In the genomic region with DNA sequence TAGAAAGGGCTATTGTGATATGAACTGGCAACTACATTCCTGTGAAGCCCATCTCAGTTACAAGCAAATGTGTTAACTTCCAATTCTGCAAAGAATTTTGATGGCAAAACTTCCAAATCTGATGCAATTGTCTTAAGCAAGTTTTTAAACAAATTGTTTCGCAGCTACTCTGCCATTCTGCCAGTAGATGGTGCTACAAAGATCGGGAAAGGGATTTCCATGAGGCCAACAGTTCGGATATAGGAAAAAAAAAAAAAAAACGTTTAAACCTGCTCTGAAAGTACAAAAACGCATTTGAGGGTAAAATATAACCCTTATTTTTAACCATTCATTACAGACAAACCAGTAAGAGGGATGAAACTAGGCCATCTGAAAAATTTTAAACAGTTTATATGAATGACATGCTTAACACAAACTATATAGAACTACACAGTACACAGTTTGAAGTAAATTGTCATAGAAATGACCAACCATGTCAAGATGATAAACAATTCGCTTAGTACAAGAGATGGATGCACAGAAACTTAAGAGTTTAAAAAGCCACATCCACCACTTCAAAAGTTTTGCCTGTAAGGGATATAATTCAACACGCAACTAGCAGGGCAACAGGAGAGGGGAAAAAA, we compare ENCODE assay signal across 9 cellular contexts. TPM values are rescaled to one million over a fixed set of nuclear protein-coding genes. Genes with fewer than 3 reads are reported as not detected.
DNase-seq lines count a peak whose midpoint lies in the region; ATAC-seq and TF ChIP-seq lines count a peak whose summit lies in the region.
"Had no signal": no experiment of that assay in that cellular context is flagged by ENCODE, and none has a peak within 500 bp of the region (broad histone marks: within the 10 kb centered on the region; RNA-seq: fewer than 3 reads in every experiment).

No MANE protein-coding gene starts in this region.

- peak; percentile 62 for TF ChIP-seq CTCF in mucosa of descending colon (IDR thresholded peaks at IDR 0.05)

- H3K27ac ChIP-seq in HUES64 (ENCODE audit: low read depth, low read length): 0 out of 2 replicates have a peak overlapping the region, but pooled peaks have one; percentile 11

- intact Hi-C loops in mucosa of descending colon (cut with DNase I, micrococcal nuclease): no loop called here

- H3K36me3 ChIP-seq in HUES64 (ENCODE audit: insufficient read depth, low read length) (peaks cover 30% of the 10 kb centered on the region; the same call in 1 of the 2 replicates), mucosa of descending colon (ENCODE audit: low read depth) (no peaks in the 10 kb centered on the region)

- H3K9me3 ChIP-seq in HUES64 (ENCODE audit: insufficient read depth, low read depth, low read length) (no peaks in the 10 kb centered on the region), mucosa of descending colon (no peaks in the 10 kb centered on the region)

- no peaks in the 10 kb centered on the region for H3K27me3 ChIP-seq in HUES64 (ENCODE audit: insufficient read depth, low read length)

- peaks cover 22% of the 10 kb centered on the region for H3K4me1 ChIP-seq in HUES64 (ENCODE audit: insufficient read depth, low read length)
- H3K4me1 ChIP-seq in mucosa of descending colon (ENCODE audit: low read depth): peaks cover 22% of the 10 kb centered on the region

- 3% methylated on average over 5 of the region's 7 CpGs for WGBS in HUES64

- H3K4me3 ChIP-seq in HUES64 (ENCODE audit: low read length): peak overlapping the region; percentile 98
- no peak overlapping the region for H3K4me3 ChIP-seq in mucosa of descending colon

- peak overlapping the region; percentile 98 for H3K9ac ChIP-seq in HUES64 (ENCODE audit: low read depth, low read length)

- no peak for ATAC-seq in mucosa of descending colon
- ATAC-seq in HG02588 (IDR thresholded peaks at IDR 0.05; ENCODE audit: unreplicated experiment): no peak
- ATAC-seq: left colon had no signal

- DNase-seq in NCI-H2107 treated with DMSO at 0.1 percent for 48 hours (lab: John Stamatoyannopoulos, UW; ENCODE audit: unreplicated experiment) (peak; percentile 33), NCI-H2107 (lab: John Stamatoyannopoulos, UW) (no peak), RPMI8226 (peak; percentile 49), dermis microvascular lymphatic vessel endothelial cell (ENCODE audit: low read depth in 2 of 2) (peak; percentile 64 to 79), mucosa of descending colon (peak in 1 of 3 donors; percentile 44), NCI-H187 (lab: John Stamatoyannopoulos, UW) (no peak)

RNA-seq across cellular contexts. Expression of a gene that starts 2.2 kb away (rescaled TPM):
- polyA plus RNA-seq in HUES64 (2013, experiment 1 of 2): 62.8 TPM
- polyA plus RNA-seq in HUES64 (2013, experiment 2 of 2): 63.5 TPM
- total RNA-seq in dermis microvascular lymphatic vessel endothelial cell: 13.0 and 18.6 TPM in 2 replicates
- 10 to 100 TPM; 16.9 to 27.9 (median 24.2) TPM for total RNA-seq in mucosa of descending colon

RNA-seq across cellular contexts. Expression of a gene that starts 16.1 kb away (rescaled TPM):
- 3.5 TPM for polyA plus RNA-seq in HUES64 (2013, experiment 1 of 2)
- 6.8 TPM for polyA plus RNA-seq in HUES64 (2013, experiment 2 of 2)
- 19.3 and 50.4 TPM in 2 replicates for total RNA-seq in dermis microvascular lymphatic vessel endothelial cell
- 1 to 10 TPM; 4.2 to 6.7 (median 5.4) TPM for total RNA-seq in mucosa of descending colon

Comparison
In these comparisons a context has a peak if more than half of its experiments do, and no peak if none do; other contexts are left out.
1. DNase-seq: peak in NCI-H2107 treated with DMSO at 0.1 percent for 48 hours (single experiment), RPMI8226 (single experiment) and dermis microvascular lymphatic vessel endothelial cell (2 of 2); none in NCI-H2107 (single experiment) and NCI-H187 (0 of 2).